In the genomic region with DNA sequence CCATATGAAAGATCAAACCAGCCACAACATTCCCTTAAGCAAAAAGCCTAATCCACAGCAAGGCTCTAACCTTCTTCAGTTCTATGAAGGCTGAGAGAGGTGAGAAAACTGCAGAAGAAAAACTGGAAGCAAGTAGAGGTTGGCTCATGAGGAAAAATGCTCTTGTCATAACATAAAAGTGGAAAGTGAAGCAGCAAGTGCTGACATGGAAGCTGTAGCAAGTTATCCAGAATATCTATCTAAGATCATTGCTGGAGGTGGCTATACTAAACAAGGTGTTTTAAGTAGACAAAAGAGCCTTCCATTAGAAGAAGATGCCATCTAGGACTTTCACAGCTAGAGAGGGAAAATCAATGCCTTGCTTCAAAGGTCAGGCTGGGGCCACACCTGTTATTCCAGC, we compare ENCODE assay signal across 6 cellular contexts.
A peak's percentile ranks its signal among the peaks of the same experiment; 100 is the strongest.
DNase-seq lines count a peak whose midpoint lies in the region; ATAC-seq and TF ChIP-seq lines count a peak whose summit lies in the region.
"Not testable (repeated sequence)": the region's sequence is repeated elsewhere in the genome, so short reads cannot be mapped to it uniquely, and the experiment has no call there.

No MANE protein-coding gene starts in this region.

- H3K4me3 ChIP-seq in esophagus muscularis mucosa; right lobe of liver; psoas muscle; upper lobe of left lung; aorta (ENCODE audit: low read length in 2 of 2): not testable (repeated sequence)

- TF ChIP-seq EP300 in esophagus muscularis mucosa (IDR thresholded peaks at IDR 0.05); upper lobe of left lung (IDR thresholded peaks at IDR 0.05): not testable (repeated sequence)

- DNase-seq in esophagus muscularis mucosa (ENCODE audit: extremely low spot score) = peak; percentile 87
- not testable (repeated sequence) for DNase-seq in Right ventricle myocardium superior, right lobe of liver, psoas muscle, upper lobe of left lung, aorta

- intact Hi-C loops in esophagus muscularis mucosa (cut with DNase I); Right ventricle myocardium superior (cut with DNase I); right lobe of liver (cut with DNase I); psoas muscle (cut with DNase I); aorta (cut with DNase I): not testable (repeated sequence)

- peaks cover 0 to 30% (median 19%) of the 10 kb centered on the region in 4 donors for H3K9me3 ChIP-seq in esophagus muscularis mucosa
- not testable (repeated sequence) for H3K9me3 ChIP-seq in right lobe of liver; psoas muscle; aorta (ENCODE audit: control insufficient read depth, low read length)
- H3K9me3 ChIP-seq in upper lobe of left lung = peaks cover 0 to 21% (median 12%) of the 10 kb centered on the region in 4 donors

- H3K4me1 ChIP-seq in esophagus muscularis mucosa; right lobe of liver; psoas muscle; upper lobe of left lung; aorta (ENCODE audit: control insufficient read depth in 1 of 2, insufficient read depth in 2 of 2, low read length in 2 of 2): not testable (repeated sequence)

- not testable (repeated sequence) for H3K27me3 ChIP-seq in esophagus muscularis mucosa; right lobe of liver; psoas muscle (ENCODE audit: insufficient read depth in 3 of 3, low read length in 2 of 3); upper lobe of left lung; aorta (ENCODE audit: control insufficient read depth in 1 of 2, insufficient read depth in 2 of 2, low read length in 1 of 2)

- TF ChIP-seq CTCF in esophagus muscularis mucosa (IDR thresholded peaks at IDR 0.05); right lobe of liver (IDR thresholded peaks at IDR 0.05); psoas muscle (IDR thresholded peaks at IDR 0.05); upper lobe of left lung (IDR thresholded peaks at IDR 0.05): not testable (repeated sequence)

- TF ChIP-seq POLR2A in esophagus muscularis mucosa (IDR thresholded peaks at IDR 0.05; ENCODE audit: low read depth); right lobe of liver (IDR thresholded peaks at IDR 0.05); upper lobe of left lung (IDR thresholded peaks at IDR 0.05): not testable (repeated sequence)

- not testable (repeated sequence) for H3K36me3 ChIP-seq in esophagus muscularis mucosa; right lobe of liver; psoas muscle (ENCODE audit: insufficient read depth in 1 of 2, low read depth in 1 of 2); upper lobe of left lung; aorta (ENCODE audit: control insufficient read depth in 1 of 2, insufficient read depth in 2 of 2, low read length in 1 of 2)

- not testable (repeated sequence) for H3K27ac ChIP-seq in esophagus muscularis mucosa (replicated peaks in 1 of 4); right lobe of liver; psoas muscle; upper lobe of left lung; aorta (ENCODE audit: low read depth in 1 of 2, low read length in 2 of 2)

- ATAC-seq in Right ventricle myocardium superior (ENCODE audit: poor library complexity) (peak; percentile 5), right lobe of liver (peak in 3 of 4 donors; percentile 3 to 7 (median 4)), psoas muscle (peak in 3 of 4 donors; percentile 3 to 9 (median 5)), upper lobe of left lung (ENCODE audit: low FRiP score in 2 of 2) (peak; percentile 2 to 7), aorta (ENCODE audit: low FRiP score) (peak; percentile 8)
